Comparison of ENCODE assay signal across 21 cellular contexts in the genomic region with DNA sequence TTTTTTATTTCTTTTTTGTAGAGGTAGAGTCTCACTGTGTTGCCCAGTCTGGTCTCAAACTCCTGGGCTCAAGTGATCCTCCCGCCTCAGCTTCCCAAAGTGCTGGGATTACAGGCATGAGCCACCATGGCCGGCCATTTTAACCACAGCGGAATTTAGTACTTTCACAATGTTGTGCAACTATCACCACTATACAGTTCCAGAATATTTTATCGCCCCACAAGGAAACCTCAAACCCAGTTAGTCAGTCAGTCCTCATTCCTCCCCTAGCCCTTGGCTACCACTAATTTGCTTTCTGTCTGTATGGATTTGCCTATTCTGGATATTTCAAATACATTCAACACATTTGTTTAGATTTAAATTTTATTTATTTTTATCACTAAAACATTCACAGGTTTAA. TPM values are rescaled to one million over a fixed set of nuclear protein-coding genes. Genes with fewer than 3 reads are reported as not detected.
DNase-seq lines count a peak whose midpoint lies in the region; ATAC-seq and TF ChIP-seq lines count a peak whose summit lies in the region.
"Had no signal": no experiment of that assay in that cellular context is flagged by ENCODE, and none has a peak within 500 bp of the region (broad histone marks: within the 10 kb centered on the region; RNA-seq: fewer than 3 reads in every experiment).

No MANE protein-coding gene starts in this region.

- no peaks in the 10 kb centered on the region for H3K27me3 ChIP-seq in RWPE2 (ENCODE audit: insufficient read depth, poor library complexity, severe bottlenecking)

- H3K9me3 ChIP-seq in RWPE2 (ENCODE audit: severe bottlenecking), result no peaks in the 10 kb centered on the region
- H3K9me3 ChIP-seq: Caco-2 had no signal

- no peak overlapping the region for H3K4me3 Mint-ChIP-seq in Calu3 (ENCODE audit: low read depth, unreplicated experiment)
- H3K4me3 Mint-ChIP-seq: WTC11 had no signal

- no peaks in the 10 kb centered on the region for H3K9me3 Mint-ChIP-seq in Calu3 (ENCODE audit: low read depth, unreplicated experiment)
- H3K9me3 Mint-ChIP-seq: WTC11 had no signal

- H3K36me3 ChIP-seq in RWPE2 (ENCODE audit: low read depth), result no peaks in the 10 kb centered on the region

- no peaks in the 10 kb centered on the region for H3K4me1 ChIP-seq in RWPE2 (ENCODE audit: insufficient read depth, poor library complexity, severe bottlenecking)
- H3K4me1 ChIP-seq: Caco-2 had no signal

- H3K4me3 ChIP-seq in RWPE2 (ENCODE audit: severe bottlenecking), result no peak overlapping the region
- no peak overlapping the region for H3K4me3 ChIP-seq in fibroblast of villous mesenchyme (ENCODE audit: low read depth, low read length)

- H3K27ac Mint-ChIP-seq in Calu3 (ENCODE audit: unreplicated experiment), result no peak overlapping the region
- H3K27ac Mint-ChIP-seq: WTC11 had no signal

- no TSS peak for BruUV-seq in Calu3 (replicated peaks; lab: Mats Ljungman, UMichigan)

- intact Hi-C loops in Calu3 (cut with micrococcal nuclease; ENCODE audit: unreplicated experiment), result no loop called here

- H3K36me3 Mint-ChIP-seq in Calu3 (ENCODE audit: insufficient read depth, unreplicated experiment), result no peaks in the 10 kb centered on the region
- H3K36me3 Mint-ChIP-seq: WTC11 had no signal

- CTCF ChIA-PET in Calu3 (lab: Charles Lee), result no interaction called here

- DNase-seq in AG20443 (ENCODE audit: low spot score), result peak; percentile 56
- peak; percentile 59 for DNase-seq in HT1080 (ENCODE audit: low read depth)
- no peak for DNase-seq in RWPE2 (ENCODE audit: low spot score)
- peak; percentile 34 for DNase-seq in fibroblast of villous mesenchyme (ENCODE audit: low read depth)
- DNase-seq in Calu3, result no peak
- DNase-seq in NCI-H345 treated with DMSO at 0.1 percent for 48 hours (lab: John Stamatoyannopoulos, UW; ENCODE audit: unreplicated experiment), result no peak
- DNase-seq in DMS 273 treated with DMSO at 0.1 percent for 48 hours (lab: John Stamatoyannopoulos, UW), result no peak
- DNase-seq: activated CD8-positive, alpha-beta memory T cell treated with anti-CD3 and anti-CD28 coated beads for 24 hours; anterior cingulate cortex; Caco-2; cortex of kidney; kidney; mesenchymal stem cell; NCI-H1092 treated with DMSO at 0.1 percent for 48 hours; NCI-H748 treated with DMSO at 0.1 percent for 48 hours; RPMI8226; T-helper 1 cell had no signal

- no peak overlapping the region for H3K27ac ChIP-seq in RWPE2 (ENCODE audit: poor library complexity, severe bottlenecking)

- H3K4me1 Mint-ChIP-seq in Calu3 (ENCODE audit: low read depth, unreplicated experiment), result no peaks in the 10 kb centered on the region

- ATAC-seq in RWPE2 (ENCODE audit: low read depth) (0 out of 3 replicates have a peak, but pooled peaks have one; percentile 22), HG02623 (IDR thresholded peaks at IDR 0.05; ENCODE audit: unreplicated experiment) (no peak)
- ATAC-seq: HepG2, sciatic nerve, WTC11 had no signal

- TF ChIP-seq CTCF in RWPE2 (IDR thresholded peaks at IDR 0.05; ENCODE audit: poor library complexity, severe bottlenecking) (no peak), fibroblast of villous mesenchyme (IDR thresholded peaks at IDR 0.05; ENCODE audit: insufficient read depth, low read depth, low read length) (no peak), Calu3 (IDR thresholded peaks at IDR 0.05; ENCODE audit: unreplicated experiment) (no peak)

- H3K27me3 Mint-ChIP-seq in Calu3 (ENCODE audit: unreplicated experiment), result no peaks in the 10 kb centered on the region

RNA-seq across cellular contexts. Expression of gene HOMER2, which starts 15.5 kb away (rescaled TPM):
- total RNA-seq in HT1080 (2014; rRNA removed; shearing (Covaris generic)), result 27.1 and 28.6 TPM in 2 replicates
- polyA plus RNA-seq in HT1080 (2015; cell fraction: cytosol; rRNA removed), result 10.7 and 12.2 TPM in 2 replicates
- polyA plus RNA-seq in HT1080 (2015; cell fraction: nucleus; rRNA removed), result 6.9 and 7.1 TPM in 2 replicates
- total RNA-seq in fibroblast of villous mesenchyme (1.3 TPM in 2 replicates), Calu3 (2022) (32.2 and 49.4 TPM in 2 replicates)

RNA-seq across cellular contexts. Expression of gene RAMAC, which starts 17.9 kb away (rescaled TPM):
- 37.6 and 37.9 TPM in 2 replicates for total RNA-seq in HT1080 (2014; rRNA removed; shearing (Covaris generic))
- 24.0 and 25.1 TPM in 2 replicates for polyA plus RNA-seq in HT1080 (2015; cell fraction: cytosol; rRNA removed)
- 19.0 and 20.4 TPM in 2 replicates for polyA plus RNA-seq in HT1080 (2015; cell fraction: nucleus; rRNA removed)
- total RNA-seq in fibroblast of villous mesenchyme (26.1 and 35.0 TPM in 2 replicates), Calu3 (2022) (31.5 and 34.5 TPM in 2 replicates)

RNA-seq across cellular contexts. Expression of gene C15orf40, which starts 43.4 kb away (rescaled TPM):
- 47.0 and 58.0 TPM in 2 replicates for total RNA-seq in HT1080 (2014; rRNA removed; shearing (Covaris generic))
- polyA plus RNA-seq in HT1080 (2015; cell fraction: cytosol; rRNA removed), result 29.9 and 45.5 TPM in 2 replicates
- polyA plus RNA-seq in HT1080 (2015; cell fraction: nucleus; rRNA removed), result 15.2 and 21.2 TPM in 2 replicates
- total RNA-seq in fibroblast of villous mesenchyme (8.7 and 9.1 TPM in 2 replicates), Calu3 (2022) (34.0 and 40.7 TPM in 2 replicates)

Comparison
In these comparisons a context has a peak if more than half of its experiments do, and no peak if none do; other contexts are left out.
1. DNase-seq: peak in AG20443 (single experiment), HT1080 (single experiment) and fibroblast of villous mesenchyme (single experiment); none in RWPE2 (single experiment), Calu3 (single experiment), NCI-H345 treated with DMSO at 0.1 percent for 48 hours (single experiment) and DMS 273 treated with DMSO at 0.1 percent for 48 hours (single experiment).
2. RNA of gene HOMER2, which starts 15.5 kb away (total RNA-seq): 32.2 to 49.4 TPM in Calu3 and 27.1 to 28.6 TPM in HT1080; 1.3 TPM in fibroblast of villous mesenchyme; every median in the first group is over 10 times any median in the second.